2 cellular contexts compared by ENCODE assay signal in the genomic region with DNA sequence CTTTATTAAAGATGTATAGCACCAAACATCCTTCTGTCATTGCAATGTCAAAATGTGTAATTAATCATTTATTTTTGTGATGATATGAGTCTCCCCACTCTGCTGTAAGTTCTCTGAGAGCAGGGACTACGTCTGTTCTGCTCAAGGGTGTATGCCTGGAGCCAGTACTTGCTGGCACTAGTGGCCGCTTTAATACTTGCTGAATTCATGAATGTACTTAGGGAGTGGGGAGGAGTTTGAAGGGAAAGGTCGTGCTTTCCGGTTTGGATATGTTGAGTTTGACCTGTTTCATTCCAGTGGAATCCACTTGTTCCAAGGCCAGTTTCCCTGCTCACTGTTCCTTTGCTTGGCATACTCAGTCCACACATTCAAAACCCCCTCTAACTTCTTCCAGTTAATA.
TF ChIP-seq lines count a peak whose summit lies in the region.

No MANE protein-coding gene starts in this region.

TF ChIP-seq in endothelial cell of umbilical vein, 7 proteins besides CTCF, POLR2A, EP300 and RAD21 (continued from another document):
- TF ChIP-seq EZH2 (IDR thresholded peaks at IDR 0.05; ENCODE audit: borderline replicate concordance, low read depth, low read length, severe bottlenecking) (no peak), MYC (IDR thresholded peaks at IDR 0.05; ENCODE audit: low read depth, low read length) (no peak), FOS (IDR thresholded peaks at IDR 0.05; ENCODE audit: borderline replicate concordance, insufficient read depth, low read length) (no peak)

TF ChIP-seq in SK-N-SH treated with all-trans-retinoic acid at 6 μM for 48 hours, 23 proteins besides CTCF, POLR2A, EP300 and RAD21 (continued from another document):
- TF ChIP-seq PPARA (CRISPR knock-in tag; IDR thresholded peaks at IDR 0.05; ENCODE audit: borderline replicate concordance) (no peak), TOX (CRISPR knock-in tag; IDR thresholded peaks at IDR 0.05; ENCODE audit: borderline replicate concordance) (no peak), ISL1 (CRISPR knock-in tag; IDR thresholded peaks at IDR 0.05) (no peak), TCF4 (CRISPR knock-in tag; IDR thresholded peaks at IDR 0.05; ENCODE audit: borderline replicate concordance) (no peak), POU6F1 (CRISPR knock-in tag; IDR thresholded peaks at IDR 0.05; ENCODE audit: borderline replicate concordance, low read depth) (no peak), ZFP30 (CRISPR knock-in tag; IDR thresholded peaks at IDR 0.05) (no peak), ESRRG (CRISPR knock-in tag; IDR thresholded peaks at IDR 0.05) (no peak), BACH2 (CRISPR knock-in tag; IDR thresholded peaks at IDR 0.05; ENCODE audit: borderline replicate concordance) (no peak), ZNF565 (CRISPR knock-in tag; conservative IDR thresholded peaks at IDR 0.05; ENCODE audit: low read depth) (no peak), ZNF70 (CRISPR knock-in tag; IDR thresholded peaks at IDR 0.05) (no peak), ZFP3 (CRISPR knock-in tag; IDR thresholded peaks at IDR 0.05) (no peak), SNAI2 (CRISPR knock-in tag; IDR thresholded peaks at IDR 0.05) (no peak), RARB (CRISPR knock-in tag; IDR thresholded peaks at IDR 0.05) (no peak), ZC3H10 (CRISPR knock-in tag; IDR thresholded peaks at IDR 0.05) (no peak), ARNTL (CRISPR knock-in tag; IDR thresholded peaks at IDR 0.05; ENCODE audit: borderline replicate concordance, low read depth) (no peak), CREB5 (CRISPR knock-in tag; IDR thresholded peaks at IDR 0.05; ENCODE audit: low read depth) (no peak)
- TF ChIP-seq, protein P1, sequence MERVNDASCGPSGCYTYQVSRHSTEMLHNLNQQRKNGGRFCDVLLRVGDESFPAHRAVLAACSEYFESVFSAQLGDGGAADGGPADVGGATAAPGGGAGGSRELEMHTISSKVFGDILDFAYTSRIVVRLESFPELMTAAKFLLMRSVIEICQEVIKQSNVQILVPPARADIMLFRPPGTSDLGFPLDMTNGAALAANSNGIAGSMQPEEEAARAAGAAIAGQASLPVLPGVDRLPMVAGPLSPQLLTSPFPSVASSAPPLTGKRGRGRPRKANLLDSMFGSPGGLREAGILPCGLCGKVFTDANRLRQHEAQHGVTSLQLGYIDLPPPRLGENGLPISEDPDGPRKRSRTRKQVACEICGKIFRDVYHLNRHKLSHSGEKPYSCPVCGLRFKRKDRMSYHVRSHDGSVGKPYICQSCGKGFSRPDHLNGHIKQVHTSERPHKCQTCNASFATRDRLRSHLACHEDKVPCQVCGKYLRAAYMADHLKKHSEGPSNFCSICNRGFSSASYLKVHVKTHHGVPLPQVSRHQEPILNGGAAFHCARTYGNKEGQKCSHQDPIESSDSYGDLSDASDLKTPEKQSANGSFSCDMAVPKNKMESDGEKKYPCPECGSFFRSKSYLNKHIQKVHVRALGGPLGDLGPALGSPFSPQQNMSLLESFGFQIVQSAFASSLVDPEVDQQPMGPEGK (CRISPR knock-in tag; IDR thresholded peaks at IDR 0.05; ENCODE audit: borderline replicate concordance): no peak
TF ChIP-seq in SK-N-SH treated with all-trans-retinoic acid at 6 μM for 48 hours: peak in this region for 0.
